8 cellular contexts compared by ENCODE assay signal in genomic region chr21:15065381-15066230, GRCh38. TPM values are rescaled to one million over a fixed set of nuclear protein-coding genes. Genes with fewer than 3 reads are reported as not detected.
DNase-seq lines count a peak whose midpoint lies in the region; ATAC-seq and TF ChIP-seq lines count a peak whose summit lies in the region.

No MANE protein-coding gene starts in this region.

- H3K27me3 ChIP-seq in tibial artery = no peaks in the 10 kb centered on the region

- peaks cover 43% of the 10 kb centered on the region for H3K4me1 Mint-ChIP-seq in T-helper 1 cell treated with Interleukin-12 subunit alpha and Interleukin-12 subunit beta and Interleukin-4 antibody, amounts not matched to agents 30 μg/mL and 1 μg/mL, for 36 hours (ENCODE audit: low read depth)

- TF ChIP-seq CTCF in GM13976 (IDR thresholded peaks at IDR 0.05; ENCODE audit: borderline replicate concordance, control extremely low read depth, extremely low read depth, insufficient read depth, missing control alignments) = no peak
- TF ChIP-seq CTCF in tibial artery (IDR thresholded peaks at IDR 0.05) = no peak

- peaks cover 0 to 31% (median 14%) of the 10 kb centered on the region in 4 donors for H3K4me1 ChIP-seq in tibial artery

- peak; percentile 67 to 82 for ATAC-seq in left cardiac atrium

- peak overlapping the region; percentile 98 for H3K27ac ChIP-seq in tibial artery

- in situ Hi-C loops in GM13976 (cut with MboI; ENCODE audit: low sequenced_read_pairs, unreplicated experiment) = no loop called here

- H3K36me3 ChIP-seq in tibial artery = no peaks in the 10 kb centered on the region

- no peaks in the 10 kb centered on the region for H3K9me3 ChIP-seq in tibial artery

- peaks cover 44% of the 10 kb centered on the region for H3K27me3 Mint-ChIP-seq in T-helper 1 cell treated with Interleukin-12 subunit alpha and Interleukin-12 subunit beta and Interleukin-4 antibody, amounts not matched to agents 30 μg/mL and 1 μg/mL, for 36 hours (ENCODE audit: low read depth)

- peaks cover 2% of the 10 kb centered on the region for H3K36me3 Mint-ChIP-seq in T-helper 1 cell treated with Interleukin-12 subunit alpha and Interleukin-12 subunit beta and Interleukin-4 antibody, amounts not matched to agents 30 μg/mL and 1 μg/mL, for 36 hours (ENCODE audit: low read depth)

- H3K27ac Mint-ChIP-seq in T-helper 1 cell treated with Interleukin-12 subunit alpha and Interleukin-12 subunit beta and Interleukin-4 antibody, amounts not matched to agents 30 μg/mL and 1 μg/mL, for 36 hours = peak overlapping the region; percentile 94

- no peaks in the 10 kb centered on the region for H3K9me3 Mint-ChIP-seq in T-helper 1 cell treated with Interleukin-12 subunit alpha and Interleukin-12 subunit beta and Interleukin-4 antibody, amounts not matched to agents 30 μg/mL and 1 μg/mL, for 36 hours

- H3K4me3 Mint-ChIP-seq in T-helper 1 cell treated with Interleukin-12 subunit alpha and Interleukin-12 subunit beta and Interleukin-4 antibody, amounts not matched to agents 30 μg/mL and 1 μg/mL, for 36 hours = peak overlapping the region; percentile 96

- intact Hi-C loops in left cardiac atrium (cut with DNase I) (loop anchor here in 1 of 2 donors (5.0 kb wide), 2 partner anchors 57 to 203 kb away; no protein-coding TSS in a partner anchor), tibial artery (cut with DNase I; ENCODE audit: low total_unique reads) (loop anchor here (10.0 kb wide), 2 partner anchors 89 to 681 kb away; partner anchors contain the start of gene HSPA13)

- peak overlapping the region; percentile 69 to 85 for H3K4me3 ChIP-seq in tibial artery

- DNase-seq in GM13976 (ENCODE audit: low spot score) (peak; percentile 54), HUDEP-2 (lab: John Stamatoyannopoulos, UW; ENCODE audit: unreplicated experiment in 76 of 76) (peak in 73 of 76 experiments; percentile 30 to 86 (median 66)), amniotic epithelial cell (ENCODE audit: low read depth) (peak; percentile 82), left cardiac atrium (peak; percentile 88), pons (ENCODE audit: low spot score) (peak; percentile 85), tibial artery (peak; percentile 87 to 89), GM19238 (ENCODE audit: insufficient read length, low spot score) (no peak)

RNA-seq across cellular contexts. Expression of gene NRIP1, which starts 0.8 kb away (rescaled TPM):
- 10 to 100 TPM; 30.1 to 36.4 TPM for total RNA-seq in left cardiac atrium
